Comparison of ENCODE assay signal across 8 cellular contexts in the genomic region with DNA sequence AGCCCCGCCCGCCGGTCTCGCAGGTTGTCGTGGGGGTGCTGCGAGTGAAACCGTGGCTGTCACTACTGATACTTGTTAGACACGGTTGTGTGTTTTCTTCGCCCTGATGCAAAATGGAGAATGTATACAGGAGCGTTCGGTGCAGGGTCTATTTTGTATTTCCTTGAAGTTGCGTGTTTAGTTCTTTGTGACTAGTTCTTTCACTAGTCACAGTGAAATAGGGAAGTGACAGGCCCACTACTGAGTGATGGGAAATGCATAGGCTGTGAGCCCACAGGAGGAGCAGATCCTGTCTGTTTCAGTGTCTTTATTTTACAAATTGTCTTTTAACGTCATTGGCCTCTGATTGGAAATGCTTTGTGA. TPM values are rescaled to one million over a fixed set of nuclear protein-coding genes. Genes with fewer than 3 reads are reported as not detected.
A peak's percentile ranks its signal among the peaks of the same experiment; 100 is the strongest.
DNase-seq lines count a peak whose midpoint lies in the region; ATAC-seq, FAIRE-seq and TF ChIP-seq lines count a peak whose summit lies in the region.

No MANE protein-coding gene starts in this region.

- peak overlapping the region; percentile 76 for H3K27ac ChIP-seq in CD8-positive, alpha-beta T cell (ENCODE audit: low read depth, low read length)
- H3K27ac ChIP-seq in right cardiac atrium (ENCODE audit: low read length) (no peak overlapping the region), small intestine (ENCODE audit: low read depth in 1 of 2, low read length in 1 of 2) (peak overlapping the region; percentile 28 to 84)

- POLR2A ChIA-PET in CD8-positive, alpha-beta T cell (lab: Charles Lee), result interaction anchor here (1.3 to 2.2 kb wide), 2 partner anchors 10 to 114 kb away, joined by 10 to 14 read pairs; a partner anchor contains a TSS
- POLR2A ChIA-PET in WTC11 (lab: Charles Lee), result interaction anchor here (0.6 kb wide), 1 partner anchor 11 kb away, joined by 4 read pairs; a partner anchor contains a TSS

- ATAC-seq in CD8-positive, alpha-beta T cell, result no peak
- ATAC-seq in GM19467 (IDR thresholded peaks at IDR 0.05; ENCODE audit: unreplicated experiment), result peak; percentile 19
- peak; percentile 26 for ATAC-seq in HG03521 (IDR thresholded peaks at IDR 0.05; ENCODE audit: unreplicated experiment)
- no peak for ATAC-seq in WTC11
- no peak for ATAC-seq in right cardiac atrium

- peaks cover 7% of the 10 kb centered on the region for H3K36me3 Mint-ChIP-seq in CD8-positive, alpha-beta T cell
- H3K36me3 Mint-ChIP-seq in WTC11, result no peaks in the 10 kb centered on the region

- TF ChIP-seq CTCF in CD8-positive, alpha-beta T cell (IDR thresholded peaks at IDR 0.05), result no peak
- no peak for TF ChIP-seq CTCF in WTC11 (IDR thresholded peaks at IDR 0.05)

- H3K4me3 Mint-ChIP-seq in CD8-positive, alpha-beta T cell, result peak overlapping the region; percentile 94
- peak overlapping the region; percentile 93 for H3K4me3 Mint-ChIP-seq in WTC11

- H3K27me3 Mint-ChIP-seq in CD8-positive, alpha-beta T cell (ENCODE audit: low read depth), result peaks cover 2% of the 10 kb centered on the region
- H3K27me3 Mint-ChIP-seq in WTC11 (ENCODE audit: low read depth), result peaks cover 2% of the 10 kb centered on the region; the same call in 1 of the 2 replicates

- under 1% methylated on average over 13 of the region's 13 CpGs for WGBS in right cardiac atrium
- WGBS in small intestine, 3 donors, result 0 to 1% (median 0%) methylated on average over 13 of the region's 13 CpGs

- intact Hi-C loops in CD8-positive, alpha-beta T cell (cut with DNase I, micrococcal nuclease), result loop anchor here in 1 of 2 experiments (2.0 to 5.0 kb wide), 4 partner anchors 115 to 1650 kb away; a partner anchor contains a TSS
- intact Hi-C loops in right cardiac atrium (cut with DNase I), result no loop called here

- no peaks in the 10 kb centered on the region for H3K27me3 ChIP-seq in CD8-positive, alpha-beta T cell (ENCODE audit: insufficient read depth, low read length)
- H3K27me3 ChIP-seq in right cardiac atrium (ENCODE audit: control insufficient read depth, insufficient read depth), result no peaks in the 10 kb centered on the region
- no peaks in the 10 kb centered on the region for H3K27me3 ChIP-seq in small intestine (ENCODE audit: control insufficient read depth in 2 of 2, insufficient read depth in 2 of 2, low read length in 2 of 2)

- CTCF ChIA-PET in CD8-positive, alpha-beta T cell (lab: Charles Lee), result no interaction called here
- CTCF ChIA-PET in WTC11 (lab: Charles Lee), result interaction anchor here (1.0 to 1.2 kb wide), 2 partner anchors 10 to 55 kb away, joined by 3 read pairs; a partner anchor contains a TSS

- peaks cover 12% of the 10 kb centered on the region for H3K4me1 ChIP-seq in CD8-positive, alpha-beta T cell (ENCODE audit: insufficient read depth, low read length)
- H3K4me1 ChIP-seq in right cardiac atrium (ENCODE audit: control insufficient read depth, insufficient read depth, low read length), result no peaks in the 10 kb centered on the region
- H3K4me1 ChIP-seq in small intestine (ENCODE audit: control insufficient read depth in 2 of 2, insufficient read depth in 1 of 2, low read depth in 1 of 2, low read length in 1 of 2), result peaks cover 0 to 3% of the 10 kb centered on the region in 2 donors

- peaks cover 25% of the 10 kb centered on the region for H3K4me1 Mint-ChIP-seq in CD8-positive, alpha-beta T cell (ENCODE audit: low read depth)
- peaks cover 37% of the 10 kb centered on the region for H3K4me1 Mint-ChIP-seq in WTC11

- no peaks in the 10 kb centered on the region for H3K36me3 ChIP-seq in CD8-positive, alpha-beta T cell (ENCODE audit: insufficient read depth, low read length)
- no peaks in the 10 kb centered on the region for H3K36me3 ChIP-seq in small intestine (ENCODE audit: control insufficient read depth in 2 of 2, insufficient read depth in 2 of 2, low read length in 2 of 2)

- H3K4me3 ChIP-seq in CD8-positive, alpha-beta T cell (ENCODE audit: low read depth, low read length), result peak overlapping the region; percentile 90
- H3K4me3 ChIP-seq in right cardiac atrium (ENCODE audit: low read length) (peak overlapping the region; percentile 95), small intestine (ENCODE audit: low read depth in 1 of 2, low read length in 2 of 2) (peak overlapping the region; percentile 69 to 78)

- peak overlapping the region; percentile 91 for H3K27ac Mint-ChIP-seq in CD8-positive, alpha-beta T cell
- peak overlapping the region; percentile 4 for H3K27ac Mint-ChIP-seq in WTC11

- H3K9me3 ChIP-seq in CD8-positive, alpha-beta T cell (ENCODE audit: low read length), result no peaks in the 10 kb centered on the region
- H3K9me3 ChIP-seq in right cardiac atrium (ENCODE audit: control insufficient read depth, low read length) (no peaks in the 10 kb centered on the region), small intestine (ENCODE audit: control insufficient read depth, low read depth) (no peaks in the 10 kb centered on the region)

- FAIRE-seq in small intestine (lab: Jason Lieb, UNC), result no peak

- peak in 1 of 7 experiments; percentile 5 for DNase-seq in CD8-positive, alpha-beta T cell
- DNase-seq in WTC11 (ENCODE audit: low spot score), result no peak
- DNase-seq in right cardiac atrium, result no peak
- peak; percentile 14 for DNase-seq in small intestine
- no peak for DNase-seq in NCI-H1694 treated with DMSO at 0.1 percent for 48 hours (lab: John Stamatoyannopoulos, UW)
- no peak for DNase-seq in stimulated activated CD4-positive, alpha-beta T cell treated with anti-CD3 and anti-CD28 coated beads, Interleukin-15, amount 100 ng/mL, for 24 hours

- no peaks in the 10 kb centered on the region for H3K9me3 Mint-ChIP-seq in CD8-positive, alpha-beta T cell
- no peaks in the 10 kb centered on the region for H3K9me3 Mint-ChIP-seq in WTC11

TF ChIP-seq in WTC11, 78 proteins besides CTCF, POLR2A, EP300 and RAD21:
- TF ChIP-seq OVOL2 (CRISPR knock-in tag; IDR thresholded peaks at IDR 0.05; ENCODE audit: borderline replicate concordance), result no peak
- no peak for TF ChIP-seq JAZF1 (CRISPR knock-in tag; IDR thresholded peaks at IDR 0.05)
- TF ChIP-seq SOX15 (CRISPR knock-in tag; IDR thresholded peaks at IDR 0.05), result no peak
- TF ChIP-seq, protein P1, sequence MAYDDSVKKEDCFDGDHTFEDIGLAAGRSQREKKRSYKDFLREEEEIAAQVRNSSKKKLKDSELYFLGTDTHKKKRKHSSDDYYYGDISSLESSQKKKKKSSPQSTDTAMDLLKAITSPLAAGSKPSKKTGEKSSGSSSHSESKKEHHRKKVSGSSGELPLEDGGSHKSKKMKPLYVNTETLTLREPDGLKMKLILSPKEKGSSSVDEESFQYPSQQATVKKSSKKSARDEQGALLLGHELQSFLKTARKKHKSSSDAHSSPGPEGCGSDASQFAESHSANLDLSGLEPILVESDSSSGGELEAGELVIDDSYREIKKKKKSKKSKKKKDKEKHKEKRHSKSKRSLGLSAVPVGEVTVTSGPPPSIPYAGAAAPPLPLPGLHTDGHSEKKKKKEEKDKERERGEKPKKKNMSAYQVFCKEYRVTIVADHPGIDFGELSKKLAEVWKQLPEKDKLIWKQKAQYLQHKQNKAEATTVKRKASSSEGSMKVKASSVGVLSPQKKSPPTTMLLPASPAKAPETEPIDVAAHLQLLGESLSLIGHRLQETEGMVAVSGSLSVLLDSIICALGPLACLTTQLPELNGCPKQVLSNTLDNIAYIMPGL (CRISPR knock-in tag; IDR thresholded peaks at IDR 0.05), result no peak
- no peak for TF ChIP-seq ZNF396 (CRISPR knock-in tag; IDR thresholded peaks at IDR 0.05; ENCODE audit: borderline replicate concordance)
- TF ChIP-seq SP1 (CRISPR knock-in tag; conservative IDR thresholded peaks at IDR 0.05), result no peak
- TF ChIP-seq, protein P2, sequence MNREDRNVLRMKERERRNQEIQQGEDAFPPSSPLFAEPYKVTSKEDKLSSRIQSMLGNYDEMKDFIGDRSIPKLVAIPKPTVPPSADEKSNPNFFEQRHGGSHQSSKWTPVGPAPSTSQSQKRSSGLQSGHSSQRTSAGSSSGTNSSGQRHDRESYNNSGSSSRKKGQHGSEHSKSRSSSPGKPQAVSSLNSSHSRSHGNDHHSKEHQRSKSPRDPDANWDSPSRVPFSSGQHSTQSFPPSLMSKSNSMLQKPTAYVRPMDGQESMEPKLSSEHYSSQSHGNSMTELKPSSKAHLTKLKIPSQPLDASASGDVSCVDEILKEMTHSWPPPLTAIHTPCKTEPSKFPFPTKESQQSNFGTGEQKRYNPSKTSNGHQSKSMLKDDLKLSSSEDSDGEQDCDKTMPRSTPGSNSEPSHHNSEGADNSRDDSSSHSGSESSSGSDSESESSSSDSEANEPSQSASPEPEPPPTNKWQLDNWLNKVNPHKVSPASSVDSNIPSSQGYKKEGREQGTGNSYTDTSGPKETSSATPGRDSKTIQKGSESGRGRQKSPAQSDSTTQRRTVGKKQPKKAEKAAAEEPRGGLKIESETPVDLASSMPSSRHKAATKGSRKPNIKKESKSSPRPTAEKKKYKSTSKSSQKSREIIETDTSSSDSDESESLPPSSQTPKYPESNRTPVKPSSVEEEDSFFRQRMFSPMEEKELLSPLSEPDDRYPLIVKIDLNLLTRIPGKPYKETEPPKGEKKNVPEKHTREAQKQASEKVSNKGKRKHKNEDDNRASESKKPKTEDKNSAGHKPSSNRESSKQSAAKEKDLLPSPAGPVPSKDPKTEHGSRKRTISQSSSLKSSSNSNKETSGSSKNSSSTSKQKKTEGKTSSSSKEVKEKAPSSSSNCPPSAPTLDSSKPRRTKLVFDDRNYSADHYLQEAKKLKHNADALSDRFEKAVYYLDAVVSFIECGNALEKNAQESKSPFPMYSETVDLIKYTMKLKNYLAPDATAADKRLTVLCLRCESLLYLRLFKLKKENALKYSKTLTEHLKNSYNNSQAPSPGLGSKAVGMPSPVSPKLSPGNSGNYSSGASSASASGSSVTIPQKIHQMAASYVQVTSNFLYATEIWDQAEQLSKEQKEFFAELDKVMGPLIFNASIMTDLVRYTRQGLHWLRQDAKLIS (CRISPR knock-in tag; IDR thresholded peaks at IDR 0.05; ENCODE audit: borderline replicate concordance), result no peak
- no peak for TF ChIP-seq GRHL2 (CRISPR knock-in tag; IDR thresholded peaks at IDR 0.05; ENCODE audit: insufficient replicate concordance, severe bottlenecking)

RNA-seq across cellular contexts. Expression of a gene that starts 0.7 kb away (rescaled TPM):
- total RNA-seq in CD8-positive, alpha-beta T cell, result 1 to 10 TPM; 7.8 to 8.1 TPM
- total RNA-seq in WTC11 (2021) (14.0 to 14.8 TPM (median 14.6 TPM) in 3 replicates), right cardiac atrium (10 to 100 TPM in 3 of 4 donors, 1 to 10 TPM in 1; 9.9 to 13.7 (median 12.5) TPM)
- polyA plus RNA-seq in right cardiac atrium (5.6 TPM), small intestine (10 to 100 TPM in 2 of 3 donors, 1 to 10 TPM in 1; 7.0 to 11.2 (median 10.6) TPM)

RNA-seq across cellular contexts. Expression of a gene that starts 10.6 kb away (rescaled TPM):
- 10 to 100 TPM; 13.8 to 13.9 TPM for total RNA-seq in CD8-positive, alpha-beta T cell
- total RNA-seq in WTC11 (2021), result 21.6 to 26.4 TPM (median 25.7 TPM) in 3 replicates
- total RNA-seq in right cardiac atrium, result 10 to 100 TPM; 10.6 to 14.5 (median 12.2) TPM
- 8.9 TPM for polyA plus RNA-seq in right cardiac atrium
- polyA plus RNA-seq in small intestine, result 10 to 100 TPM in 2 of 3 donors, 1 to 10 TPM in 1; 9.6 to 13.2 (median 12.7) TPM

RNA-seq across cellular contexts. Expression of a gene that starts 58.1 kb away (rescaled TPM):
- 10 to 100 TPM; 51.9 to 57.1 TPM for total RNA-seq in CD8-positive, alpha-beta T cell
- total RNA-seq in WTC11 (2021), result 18.7 to 21.3 TPM (median 19.9 TPM) in 3 replicates
- 10 to 100 TPM; 34.6 to 58.3 (median 49.8) TPM for total RNA-seq in right cardiac atrium
- 39.5 TPM for polyA plus RNA-seq in right cardiac atrium
- polyA plus RNA-seq in small intestine, result 10 to 100 TPM; 15.1 to 30.2 (median 18.8) TPM

Comparison
In these comparisons a context has a peak if more than half of its experiments do, and no peak if none do; other contexts are left out.
1. ATAC-seq: peak in GM19467 (single experiment) and HG03521 (single experiment); none in CD8-positive, alpha-beta T cell (single experiment), WTC11 (single experiment) and right cardiac atrium (0 of 2).
2. Peak in every context shown above with its lines, with median percentiles within 50 percentile points of each other: H3K4me3 ChIP-seq.